In genomic region chr10:76354349-76354748, GRCh38 we compare ENCODE assay signal across 18 cellular contexts.
DNase-seq lines count a peak whose midpoint lies in the region; ATAC-seq and TF ChIP-seq lines count a peak whose summit lies in the region.
"Had no signal": no experiment of that assay in that cellular context is flagged by ENCODE, and none has a peak within 500 bp of the region (broad histone marks: within the 10 kb centered on the region; RNA-seq: fewer than 3 reads in every experiment).

No MANE protein-coding gene starts in this region.

- H3K23ac ChIP-seq in IMR-90 (ENCODE audit: low read depth, low read length) (no peak overlapping the region), trophoblast cell (ENCODE audit: low read length) (no peak overlapping the region)

- TF ChIP-seq RAD21 in IMR-90 (IDR thresholded peaks at IDR 0.05; ENCODE audit: low read length) = no peak

- DNase-seq in NCI-H510A treated with DMSO at 0.1 percent for 48 hours (lab: John Stamatoyannopoulos, UW) = peak; percentile 16
- no peak for DNase-seq in NCI-H510A (lab: John Stamatoyannopoulos, UW)
- DNase-seq in IMR-90 = no peak
- no peak for DNase-seq in left colon
- DNase-seq in trophoblast cell = no peak
- DNase-seq: ACHN; BE2C; C1 segment of cervical spinal cord; CD4-positive, CD25-positive, alpha-beta regulatory T cell; CD8-positive, alpha-beta memory T cell; COR-L47; DMS 273 treated with DMSO at 0.1 percent for 48 hours; DMS79; GDM1; HCEC 1CT had no signal

- H3K36me3 ChIP-seq in IMR-90 (ENCODE audit: control insufficient read depth, insufficient read depth, low read length) (no peaks in the 10 kb centered on the region), trophoblast cell (ENCODE audit: control insufficient read depth in 1 of 2, insufficient read depth in 2 of 2, low read length in 2 of 2) (no peaks in the 10 kb centered on the region)
- H3K36me3 ChIP-seq: BE2C had no signal

- intact Hi-C loops in IMR-90 (cut with micrococcal nuclease) = no loop called here
- intact Hi-C loops in left colon (cut with DNase I, micrococcal nuclease) = no loop called here

- no peak overlapping the region for H3K27ac ChIP-seq in IMR-90 (ENCODE audit: insufficient read depth, low read length)
- H3K27ac ChIP-seq in trophoblast cell (ENCODE audit: low read depth, low read length) = peak overlapping the region; percentile 74

- H2BK20ac ChIP-seq in IMR-90 (ENCODE audit: low read depth, low read length) = peak overlapping the region; percentile 100; the same call in 1 of the 2 replicates

- no peak overlapping the region for H2BK5ac ChIP-seq in IMR-90 (ENCODE audit: low read depth, low read length, poor library complexity, severe bottlenecking)
- peak overlapping the region; percentile 75 for H2BK5ac ChIP-seq in trophoblast cell (ENCODE audit: low read depth, low read length, poor library complexity)

- H2BK120ac ChIP-seq in IMR-90 (ENCODE audit: low read depth, low read length) = peak overlapping the region; percentile 100
- H2BK120ac ChIP-seq in trophoblast cell (ENCODE audit: insufficient read depth, low read length, poor library complexity) = no peak overlapping the region

- POLR2A ChIA-PET in IMR-90 (lab: Charles Lee; ENCODE audit: unreplicated experiment) = no interaction called here

- no peak overlapping the region; the same call in 1 of the 2 replicates for H4K5ac ChIP-seq in IMR-90 (ENCODE audit: low read depth, low read length)

- no peaks in the 10 kb centered on the region for H3K79me2 ChIP-seq in trophoblast cell (ENCODE audit: control insufficient read depth, insufficient read depth, low read length, poor library complexity)

- no peak for ATAC-seq in IMR-90 (ENCODE audit: low read depth)
- ATAC-seq in left colon = peak; percentile 55
- ATAC-seq in HG02588 (IDR thresholded peaks at IDR 0.05; ENCODE audit: unreplicated experiment) = no peak
- no peak for ATAC-seq in GM21529 (IDR thresholded peaks at IDR 0.05; ENCODE audit: unreplicated experiment)
- ATAC-seq: GM23338 had no signal

- H3K9ac ChIP-seq in IMR-90 (ENCODE audit: low read depth, low read length) = no peak overlapping the region
- no peak overlapping the region for H3K9ac ChIP-seq in trophoblast cell (ENCODE audit: low read length)

- no peak overlapping the region for H4K12ac ChIP-seq in trophoblast cell (ENCODE audit: low read depth, low read length)

- no peak for TF ChIP-seq CTCF in IMR-90 (conservative IDR thresholded peaks at IDR 0.05; ENCODE audit: low read depth, low read length)

- H2AFZ ChIP-seq in IMR-90 (replicated peaks; ENCODE audit: low read length, poor library complexity) (no peak overlapping the region), trophoblast cell (ENCODE audit: insufficient read depth, low read length, poor library complexity) (no peak overlapping the region)
- H2AFZ ChIP-seq: GM23338 had no signal

- H2AK5ac ChIP-seq in IMR-90 (ENCODE audit: low read depth, low read length) (0 out of 2 replicates have a peak overlapping the region, but pooled peaks have one; percentile 31), trophoblast cell (ENCODE audit: low read length) (no peak overlapping the region)

- H3K27me3 ChIP-seq in IMR-90 (ENCODE audit: control insufficient read depth, insufficient read depth, low read length) = no peaks in the 10 kb centered on the region
- H3K27me3 ChIP-seq in trophoblast cell (ENCODE audit: insufficient read depth, low read length) = no peaks in the 10 kb centered on the region
- H3K27me3 ChIP-seq: BE2C had no signal

- peak overlapping the region; percentile 64; the same call in 1 of the 2 replicates for H3K18ac ChIP-seq in IMR-90 (ENCODE audit: low read depth, low read length)
- H3K18ac ChIP-seq in trophoblast cell (ENCODE audit: low read length) = no peak overlapping the region

- dilution Hi-C loops in IMR-90 (cut with HindIII; ENCODE audit: low sequenced_read_pairs, unreplicated experiment) = no loop called here

- H3K14ac ChIP-seq in IMR-90 (replicated peaks; ENCODE audit: low read depth, low read length) (peak overlapping the region; percentile 61; the same call in 1 of the 2 replicates), trophoblast cell (ENCODE audit: low read length) (no peak overlapping the region)

- H2BK15ac ChIP-seq in IMR-90 (ENCODE audit: low read depth, low read length) = peak overlapping the region; percentile 36; the same call in 2 of the 3 replicates

- H3K9me1 ChIP-seq in IMR-90 (ENCODE audit: insufficient read depth, low read length) = no peaks in the 10 kb centered on the region; the same call in 1 of the 2 replicates

- no peak overlapping the region for H3K56ac ChIP-seq in IMR-90 (ENCODE audit: extremely low read depth, insufficient read depth, low read length)

- TF ChIP-seq POLR2A in IMR-90 (IDR thresholded peaks at IDR 0.05; ENCODE audit: low read depth, low read length) = no peak

- CTCF ChIA-PET in IMR-90 (lab: Yijun Ruan, JAX) = no interaction called here

- no peak overlapping the region for H3K4me2 ChIP-seq in IMR-90 (ENCODE audit: low read depth, low read length)
- no peak overlapping the region for H3K4me2 ChIP-seq in trophoblast cell (ENCODE audit: low read length)
- H3K4me2 ChIP-seq: GM23338 had no signal

- no peaks in the 10 kb centered on the region for H4K20me1 ChIP-seq in IMR-90 (ENCODE audit: insufficient read depth, low read length)

- H4K91ac ChIP-seq in IMR-90 (ENCODE audit: insufficient read depth, low read depth, low read length) = peak overlapping the region; percentile 54; the same call in 1 of the 2 replicates
- H4K91ac ChIP-seq in trophoblast cell (ENCODE audit: low read depth, low read length) = no peak overlapping the region

- H3K4ac ChIP-seq in IMR-90 (ENCODE audit: low read depth, low read length) = peak overlapping the region; percentile 66; the same call in 1 of the 2 replicates
- H3K4ac ChIP-seq in trophoblast cell (ENCODE audit: low read depth, low read length) = no peak overlapping the region

- BruUV-seq in IMR-90 (replicated peaks; lab: Mats Ljungman, UMichigan) = no TSS peak

- WGBS in IMR-90 (ENCODE audit: extremely low coverage in 2 of 2, insufficient read length in 1 of 2), 2 experiments = no CpG with 5 or more reads among the region's 3 CpGs
- no CpG with 5 or more reads among the region's 3 CpGs for WGBS in trophoblast cell (ENCODE audit: extremely low coverage, insufficient coverage, insufficient read length)

- H3K9me3 ChIP-seq in IMR-90 (ENCODE audit: control insufficient read depth, insufficient read depth, low read length) (no peaks in the 10 kb centered on the region), trophoblast cell (ENCODE audit: insufficient read depth, low read depth, low read length) (no peaks in the 10 kb centered on the region)
- H3K9me3 ChIP-seq: BE2C had no signal

- H3K4me3 ChIP-seq in IMR-90 (ENCODE audit: insufficient read depth, low read depth, low read length) (no peak overlapping the region), trophoblast cell (ENCODE audit: low read depth, low read length) (no peak overlapping the region)
- H3K4me3 ChIP-seq: GM23338 had no signal

- H3K4me1 ChIP-seq in IMR-90 (ENCODE audit: control insufficient read depth, insufficient read depth, low read length) = peaks cover 12% of the 10 kb centered on the region
- H3K4me1 ChIP-seq in trophoblast cell (ENCODE audit: control insufficient read depth in 1 of 2, insufficient read depth in 2 of 2, low read length in 2 of 2) = peaks cover 14% of the 10 kb centered on the region in 2 experiments
- H3K4me1 ChIP-seq: BE2C had no signal

- H2AK9ac ChIP-seq in IMR-90 (replicated peaks; ENCODE audit: low read depth, low read length, poor library complexity) = no peak overlapping the region

- in situ Hi-C loops in IMR-90 (cut with MboI; ENCODE audit: low sequenced_read_pairs) = no loop called here

- H2BK12ac ChIP-seq in trophoblast cell (ENCODE audit: low read length) = no peak overlapping the region

- H3K79me1 ChIP-seq in IMR-90 (ENCODE audit: low read depth in 1 of 2, low read length in 2 of 2) = no peaks in the 10 kb centered on the region
- H3K79me1 ChIP-seq in trophoblast cell (ENCODE audit: low read length) = peaks cover 11% of the 10 kb centered on the region

- H4K8ac ChIP-seq in IMR-90 (ENCODE audit: low read depth in 2 of 2, low read length in 2 of 2) = peak overlapping the region in 1 of 2 experiments; percentile 56; a peak in 2 of 4 replicates
- no peak overlapping the region for H4K8ac ChIP-seq in trophoblast cell (ENCODE audit: low read depth, low read length)

TF ChIP-seq in IMR-90, 13 proteins besides CTCF, POLR2A, EP300 and RAD21 (continues in another document):
- TF ChIP-seq MAZ (IDR thresholded peaks at IDR 0.05; ENCODE audit: borderline replicate concordance, low read depth, low read length) (no peak), BHLHE40 (IDR thresholded peaks at IDR 0.05; ENCODE audit: low read depth, low read length) (no peak), SMC3 (IDR thresholded peaks at IDR 0.05; ENCODE audit: low read depth, low read length) (no peak), MAFK (IDR thresholded peaks at IDR 0.05; ENCODE audit: low read depth, low read length) (no peak), ELK1 (IDR thresholded peaks at IDR 0.05; ENCODE audit: borderline replicate concordance, low read depth, low read length) (no peak), FOS (IDR thresholded peaks at IDR 0.05; ENCODE audit: low read depth, low read length) (no peak), MXI1 (IDR thresholded peaks at IDR 0.05; ENCODE audit: borderline replicate concordance, low read depth, low read length) (no peak), RFX5 (IDR thresholded peaks at IDR 0.05; ENCODE audit: low read depth, low read length) (no peak), RCOR1 (IDR thresholded peaks at IDR 0.05; ENCODE audit: insufficient replicate concordance, low read length) (no peak), USF2 (IDR thresholded peaks at IDR 0.05; ENCODE audit: low read depth, low read length) (no peak), CHD1 (IDR thresholded peaks at IDR 0.05; ENCODE audit: low read depth, low read length) (no peak), NFE2L2 (IDR thresholded peaks at IDR 0.05; ENCODE audit: low read depth, low read length) (no peak)
